ENCODE assay signal across 21 cellular contexts in genomic region chr4:169582706-169583105, GRCh38. TPM values are rescaled to one million over a fixed set of nuclear protein-coding genes. Genes with fewer than 3 reads are reported as not detected.
DNase-seq lines count a peak whose midpoint lies in the region; ATAC-seq and TF ChIP-seq lines count a peak whose summit lies in the region.
"Had no signal": no experiment of that assay in that cellular context is flagged by ENCODE, and none has a peak within 500 bp of the region (broad histone marks: within the 10 kb centered on the region; RNA-seq: fewer than 3 reads in every experiment).

No MANE protein-coding gene starts in this region.

- H3K27ac ChIP-seq in brain microvascular endothelial cell (no peak overlapping the region), mesenchymal stem cell (ENCODE audit: low read length, poor library complexity, severe bottlenecking) (no peak overlapping the region)
- H3K27ac ChIP-seq: pancreas had no signal

- H3K36me3 ChIP-seq in brain microvascular endothelial cell (replicated peaks) (peaks cover 4% of the 10 kb centered on the region), mesenchymal stem cell (ENCODE audit: control insufficient read depth in 1 of 2, insufficient read depth in 2 of 2, low read depth in 1 of 2, low read length in 2 of 2) (peaks cover 3 to 35% of the 10 kb centered on the region in 2 experiments)
- H3K36me3 ChIP-seq: pancreas had no signal

- peak; percentile 17 for ATAC-seq in HG02759 (IDR thresholded peaks at IDR 0.05; ENCODE audit: unreplicated experiment)
- ATAC-seq in GM19035 (IDR thresholded peaks at IDR 0.05; ENCODE audit: unreplicated experiment): no peak
- ATAC-seq: naive thymus-derived CD4-positive, alpha-beta T cell; pancreas; stimulated activated memory B cell treated with anti-CD40 and anti-IgM and Interleukin-4, amounts not matched to agents 10 μg/mL and 1 μg/mL and 100 μg/mL, for 72 hours; T-cell had no signal

- H2AFZ ChIP-seq in mesenchymal stem cell (ENCODE audit: low read depth, low read length): no peak overlapping the region

- H3K23ac ChIP-seq in mesenchymal stem cell (ENCODE audit: low read length in 2 of 2): no peak overlapping the region

- no peaks in the 10 kb centered on the region for H3K9me3 ChIP-seq in mesenchymal stem cell (ENCODE audit: control insufficient read depth, low read length)
- H3K9me3 ChIP-seq: pancreas, sigmoid colon had no signal

- TF ChIP-seq CTCF in brain microvascular endothelial cell (IDR thresholded peaks at IDR 0.05; ENCODE audit: low read depth, low read length, missing control alignments): no peak

- no peak overlapping the region for H2AK5ac ChIP-seq in mesenchymal stem cell (ENCODE audit: low read length, severe bottlenecking)

- H2BK15ac ChIP-seq in mesenchymal stem cell (ENCODE audit: low read depth, poor library complexity, severe bottlenecking): no peak overlapping the region

- no peak overlapping the region for H2BK5ac ChIP-seq in mesenchymal stem cell (ENCODE audit: low read depth, low read length, poor library complexity, severe bottlenecking)

- no peak overlapping the region for H3K14ac ChIP-seq in mesenchymal stem cell (ENCODE audit: low read length in 2 of 2)

- in situ Hi-C loops in brain microvascular endothelial cell (cut with HindIII; ENCODE audit: low pct_ligation_motif_present, low sequenced_read_pairs): no loop called here

- H3K27me3 ChIP-seq in brain microvascular endothelial cell (replicated peaks) (no peaks in the 10 kb centered on the region), mesenchymal stem cell (ENCODE audit: control insufficient read depth in 1 of 2, insufficient read depth in 1 of 2, low read length in 2 of 2) (no peaks in the 10 kb centered on the region)
- H3K27me3 ChIP-seq: pancreas, sigmoid colon had no signal

- no peak overlapping the region for H4K8ac ChIP-seq in mesenchymal stem cell (ENCODE audit: low read length)

- H4K91ac ChIP-seq in mesenchymal stem cell (ENCODE audit: low read length): no peak overlapping the region

- H3K4me3 ChIP-seq in brain microvascular endothelial cell (ENCODE audit: low read depth, low read length) (no peak overlapping the region), mesenchymal stem cell (ENCODE audit: insufficient read depth in 1 of 2, low read depth in 1 of 2, low read length in 2 of 2) (no peak overlapping the region)
- H3K4me3 ChIP-seq: GM12878, pancreas, sigmoid colon had no signal

- no peaks in the 10 kb centered on the region for H3K4me1 ChIP-seq in mesenchymal stem cell (ENCODE audit: control insufficient read depth, insufficient read depth, low read depth, low read length)
- H3K4me1 ChIP-seq: pancreas had no signal

- H3K9ac ChIP-seq in mesenchymal stem cell (ENCODE audit: low read length): no peak overlapping the region

- no peak overlapping the region for H2BK120ac ChIP-seq in mesenchymal stem cell (ENCODE audit: low read depth, low read length)

- H3K4ac ChIP-seq in mesenchymal stem cell (ENCODE audit: low read depth in 1 of 2, low read length in 2 of 2): no peak overlapping the region

- no peak overlapping the region for H3K4me2 ChIP-seq in mesenchymal stem cell (ENCODE audit: low read length, poor library complexity, severe bottlenecking)

- 100% methylated on average over 1 of the region's 3 CpGs for WGBS in mesenchymal stem cell

- no peaks in the 10 kb centered on the region for H3K79me1 ChIP-seq in mesenchymal stem cell (replicated peaks; ENCODE audit: low read length, poor library complexity, severe bottlenecking)

- intact Hi-C loops in cardiac septum (cut with DNase I): no loop called here

- DNase-seq in GM03348 (ENCODE audit: low spot score) (peak; percentile 12), brain microvascular endothelial cell (peak; percentile 36), mesenchymal stem cell (peak; percentile 16), cardiac septum (ENCODE audit: low spot score) (no peak), GM19240 (ENCODE audit: insufficient read length, low spot score) (no peak)
- no peak for DNase-seq in activated naive CD4-positive, alpha-beta T cell treated with Interleukin-2 at 50 U/mL for 16 hours
- DNase-seq: activated CD4-positive, alpha-beta T cell treated with anti-CD3 and anti-CD28 coated beads for 4 hours; CD4-positive, CD25-positive, alpha-beta regulatory T cell; KBM-7; mesendoderm; MV-4-11; naive thymus-derived CD4-positive, alpha-beta T cell; NCI-H1694 treated with DMSO at 0.1 percent for 48 hours; NCI-H345; pancreas; sigmoid colon; T-cell had no signal

- H3K18ac ChIP-seq in mesenchymal stem cell (ENCODE audit: low read depth in 1 of 2, low read length in 2 of 2): no peak overlapping the region

- no peak overlapping the region for H2BK12ac ChIP-seq in mesenchymal stem cell (ENCODE audit: low read length in 2 of 2)

RNA-seq across cellular contexts. Expression of gene NEK1, which starts 29.7 kb away (rescaled TPM):
- 7.6 TPM for polyA plus RNA-seq in mesenchymal stem cell (2013, experiment 1 of 2)
- 8.3 TPM for polyA plus RNA-seq in mesenchymal stem cell (2013, experiment 2 of 2)
- total RNA-seq in cardiac septum: 17.3 TPM

RNA-seq across cellular contexts. Expression of gene CLCN3, which starts 37.7 kb away (rescaled TPM):
- 48.6 TPM for polyA plus RNA-seq in mesenchymal stem cell (2013, experiment 1 of 2)
- 46.9 TPM for polyA plus RNA-seq in mesenchymal stem cell (2013, experiment 2 of 2)
- total RNA-seq in cardiac septum: 61.4 TPM

Comparison
In these comparisons a context has a peak if more than half of its experiments do, and no peak if none do; other contexts are left out.
1. DNase-seq: peak in GM03348 (single experiment), brain microvascular endothelial cell (single experiment) and mesenchymal stem cell (single experiment); none in cardiac septum (single experiment), activated naive CD4-positive, alpha-beta T cell treated with Interleukin-2 at 50 U/mL for 16 hours (single experiment) and GM19240 (single experiment).